Comparison of ENCODE assay signal across 8 cellular contexts in the genomic region with DNA sequence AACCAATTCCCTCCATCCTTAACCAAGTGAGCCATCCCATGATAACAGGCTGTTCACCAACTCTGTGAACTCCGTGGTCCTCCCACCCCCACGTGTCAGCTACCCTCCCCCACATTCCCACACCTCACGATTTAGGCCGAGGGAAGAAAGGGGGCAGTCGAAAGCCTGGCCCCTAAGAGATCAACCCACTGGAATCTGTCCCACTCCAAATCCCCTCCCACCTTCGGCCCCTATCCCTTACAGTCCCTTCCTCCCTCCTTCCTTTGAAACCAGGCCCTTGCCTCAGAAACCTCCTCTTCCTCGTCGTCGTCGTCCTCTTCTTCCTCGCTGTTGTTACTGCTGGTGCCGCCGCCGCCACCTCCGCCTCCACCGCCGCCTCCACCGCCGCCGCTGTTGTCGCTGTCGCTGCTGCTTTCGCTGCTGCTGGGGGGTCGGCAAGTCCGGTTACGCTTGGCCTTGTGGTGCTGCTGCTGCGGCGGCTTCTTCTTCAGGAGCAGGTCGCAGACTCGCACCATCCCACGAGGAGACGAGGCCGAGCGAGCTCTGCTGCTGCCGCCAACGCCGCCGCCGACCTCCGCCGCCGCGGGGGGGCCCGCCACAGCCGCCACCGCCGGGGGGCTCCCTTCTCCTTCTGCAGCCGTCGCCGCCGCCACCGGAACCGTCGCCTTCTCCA. TPM values are rescaled to one million over a fixed set of nuclear protein-coding genes. Genes with fewer than 3 reads are reported as not detected.
DNase-seq lines count a peak whose midpoint lies in the region; ATAC-seq and TF ChIP-seq lines count a peak whose summit lies in the region.

No MANE protein-coding gene starts in this region.

- H3K9me3 ChIP-seq in HUES6 (ENCODE audit: control insufficient read depth, insufficient read depth, low read depth, low read length), result no peaks in the 10 kb centered on the region
- no peaks in the 10 kb centered on the region for H3K9me3 ChIP-seq in fibroblast of lung (ENCODE audit: control insufficient read depth, insufficient read depth, low read depth, low read length)

- H4K20me1 ChIP-seq in fibroblast of lung (ENCODE audit: control insufficient read depth, extremely low read depth, insufficient read depth, low read length), result no peaks in the 10 kb centered on the region

- peaks cover 68% of the 10 kb centered on the region for H3K79me2 ChIP-seq in fibroblast of lung (ENCODE audit: control insufficient read depth, insufficient read depth, low read length)

- no peaks in the 10 kb centered on the region for H3K27me3 Mint-ChIP-seq in activated CD4-positive, alpha-beta T cell treated with anti-CD3 and anti-CD28 coated beads, Interleukin-2, amount 10 ng/mL, durations not matched to agents 7 days and 5 days
- peaks cover 2% of the 10 kb centered on the region for H3K27me3 Mint-ChIP-seq in neural crest cell (ENCODE audit: low read depth)

- H3K9ac ChIP-seq in HUES6 (ENCODE audit: low read length) (peak overlapping the region; percentile 95), fibroblast of lung (ENCODE audit: insufficient read depth, low read length) (peak overlapping the region; percentile 96)

- peaks cover 3% of the 10 kb centered on the region; the same call in 1 of the 2 replicates for H3K4me1 ChIP-seq in HUES6 (ENCODE audit: control insufficient read depth, insufficient read depth, low read length)
- peaks cover 3% of the 10 kb centered on the region for H3K4me1 ChIP-seq in fibroblast of lung (ENCODE audit: control insufficient read depth, extremely low read depth, insufficient read depth, low read length)

- CTCF ChIA-PET in activated CD4-positive, alpha-beta T cell treated with anti-CD3 and anti-CD28 coated beads, Interleukin-2, amount 10 ng/mL, durations not matched to agents 7 days and 5 days (lab: Charles Lee), result interaction anchor here (0.5 to 1.6 kb wide), 9 partner anchors 16 to 220 kb away, joined by 3 to 5 read pairs (median 3); no protein-coding TSS in a partner anchor

- TF ChIP-seq CTCF in fibroblast of lung (conservative IDR thresholded peaks at IDR 0.05 in 1 of 2, IDR thresholded peaks at IDR 0.05 in 1 of 2; ENCODE audit: low read depth in 1 of 2, low read length in 2 of 2), result no peak
- TF ChIP-seq CTCF in neural crest cell (conservative IDR thresholded peaks at IDR 0.05), result no peak

- H3K4me1 Mint-ChIP-seq in activated CD4-positive, alpha-beta T cell treated with anti-CD3 and anti-CD28 coated beads, Interleukin-2, amount 10 ng/mL, durations not matched to agents 7 days and 5 days, result peaks cover 64% of the 10 kb centered on the region
- H3K4me1 Mint-ChIP-seq in neural crest cell, result peaks cover 54% of the 10 kb centered on the region

- peak overlapping the region; percentile 67 for H2AFZ ChIP-seq in fibroblast of lung (ENCODE audit: low read length)

- H3K4me3 ChIP-seq in HUES6 (ENCODE audit: low read depth, low read length) (peak overlapping the region; percentile 98), fibroblast of lung (replicated peaks in 1 of 4; ENCODE audit: control extremely low read depth in 1 of 4, insufficient read depth in 1 of 4, low read depth in 3 of 4, low read length in 4 of 4) (peak overlapping the region; percentile 57 to 98 (median 78))

- H3K36me3 Mint-ChIP-seq in activated CD4-positive, alpha-beta T cell treated with anti-CD3 and anti-CD28 coated beads, Interleukin-2, amount 10 ng/mL, durations not matched to agents 7 days and 5 days (ENCODE audit: low read depth), result peaks cover 19% of the 10 kb centered on the region
- H3K36me3 Mint-ChIP-seq in neural crest cell (ENCODE audit: low read depth), result peaks cover 4% of the 10 kb centered on the region

- ATAC-seq in GM21528 (IDR thresholded peaks at IDR 0.05; ENCODE audit: low FRiP score, unreplicated experiment), result peak; percentile 36

- POLR2A ChIA-PET in activated CD4-positive, alpha-beta T cell treated with anti-CD3 and anti-CD28 coated beads, Interleukin-2, amount 10 ng/mL, durations not matched to agents 7 days and 5 days (lab: Charles Lee), result no interaction called here

- H3K4me2 ChIP-seq in fibroblast of lung (ENCODE audit: extremely low read depth, insufficient read depth, low read length), result peak overlapping the region; percentile 74

- H3K27ac ChIP-seq in HUES6 (ENCODE audit: low read depth, low read length) (peak overlapping the region; percentile 92), fibroblast of lung (ENCODE audit: insufficient read depth, low read length) (peak overlapping the region; percentile 97)

- peak overlapping the region; percentile 100 for H3K27ac Mint-ChIP-seq in activated CD4-positive, alpha-beta T cell treated with anti-CD3 and anti-CD28 coated beads, Interleukin-2, amount 10 ng/mL, durations not matched to agents 7 days and 5 days
- peak overlapping the region; percentile 100 for H3K27ac Mint-ChIP-seq in neural crest cell (ENCODE audit: unreplicated experiment)

- no peaks in the 10 kb centered on the region for H3K9me3 Mint-ChIP-seq in activated CD4-positive, alpha-beta T cell treated with anti-CD3 and anti-CD28 coated beads, Interleukin-2, amount 10 ng/mL, durations not matched to agents 7 days and 5 days
- no peaks in the 10 kb centered on the region for H3K9me3 Mint-ChIP-seq in neural crest cell

- DNase-seq in activated T-cell treated with anti-CD3 and anti-CD28 coated beads for 4 hours, result peak; percentile 50
- no peak for DNase-seq in activated T-cell treated with anti-CD3 and anti-CD28 coated beads, Interleukin-2, amount 50 U/mL, for 1 hour
- no peak for DNase-seq in activated CD4-positive, alpha-beta T cell treated with anti-CD3 and anti-CD28 coated beads, Interleukin-2, amount 10 ng/mL, durations not matched to agents 7 days and 5 days
- DNase-seq in fibroblast of lung (ENCODE audit: low read depth in 2 of 2), result peak; percentile 41 to 52
- no peak for DNase-seq in neural crest cell (ENCODE audit: low read depth, low spot score)
- no peak for DNase-seq in GF-D8 (lab: John Stamatoyannopoulos, UW)

- H3K36me3 ChIP-seq in HUES6 (ENCODE audit: control insufficient read depth, insufficient read depth, low read length), result peaks cover 12% of the 10 kb centered on the region
- no peaks in the 10 kb centered on the region for H3K36me3 ChIP-seq in fibroblast of lung (ENCODE audit: control insufficient read depth, insufficient read depth, low read length)

- peak overlapping the region; percentile 99 for H3K4me3 Mint-ChIP-seq in activated CD4-positive, alpha-beta T cell treated with anti-CD3 and anti-CD28 coated beads, Interleukin-2, amount 10 ng/mL, durations not matched to agents 7 days and 5 days
- H3K4me3 Mint-ChIP-seq in neural crest cell, result peak overlapping the region; percentile 100

- H3K27me3 ChIP-seq in HUES6 (ENCODE audit: control insufficient read depth, insufficient read depth, low read length) (no peaks in the 10 kb centered on the region), fibroblast of lung (ENCODE audit: control insufficient read depth, insufficient read depth, low read length) (no peaks in the 10 kb centered on the region)

RNA-seq across cellular contexts. Expression of gene ANKRD17, which starts 0.5 kb away (rescaled TPM):
- total RNA-seq in activated CD4-positive, alpha-beta T cell treated with anti-CD3 and anti-CD28 coated beads, Interleukin-2, amount 10 ng/mL, durations not matched to agents 7 days and 5 days, result 10 to 100 TPM; 51.2 to 58.2 TPM
- total RNA-seq in fibroblast of lung (36.5 and 46.2 TPM in 2 replicates), neural crest cell (87.9 and 91.3 TPM in 2 replicates)
- polyA plus RNA-seq in fibroblast of lung, result 50.8 and 54.6 TPM in 2 replicates
- 29.3 and 30.0 TPM in 2 replicates for polyA plus RNA-seq in fibroblast of lung (2012)
- polyA minus RNA-seq in fibroblast of lung (ENCODE audit: low replicate concordance), result 49.5 and 57.9 TPM in 2 replicates

Comparison
In these comparisons a context has a peak if more than half of its experiments do, and no peak if none do; other contexts are left out.
1. DNase-seq: peak in activated T-cell treated with anti-CD3 and anti-CD28 coated beads for 4 hours (single experiment) and fibroblast of lung (2 of 2); none in activated T-cell treated with anti-CD3 and anti-CD28 coated beads, Interleukin-2, amount 50 U/mL, for 1 hour (single experiment), activated CD4-positive, alpha-beta T cell treated with anti-CD3 and anti-CD28 coated beads, Interleukin-2, amount 10 ng/mL, durations not matched to agents 7 days and 5 days (single experiment), neural crest cell (single experiment) and GF-D8 (single experiment).